19 cellular contexts compared by ENCODE assay signal in the genomic region with DNA sequence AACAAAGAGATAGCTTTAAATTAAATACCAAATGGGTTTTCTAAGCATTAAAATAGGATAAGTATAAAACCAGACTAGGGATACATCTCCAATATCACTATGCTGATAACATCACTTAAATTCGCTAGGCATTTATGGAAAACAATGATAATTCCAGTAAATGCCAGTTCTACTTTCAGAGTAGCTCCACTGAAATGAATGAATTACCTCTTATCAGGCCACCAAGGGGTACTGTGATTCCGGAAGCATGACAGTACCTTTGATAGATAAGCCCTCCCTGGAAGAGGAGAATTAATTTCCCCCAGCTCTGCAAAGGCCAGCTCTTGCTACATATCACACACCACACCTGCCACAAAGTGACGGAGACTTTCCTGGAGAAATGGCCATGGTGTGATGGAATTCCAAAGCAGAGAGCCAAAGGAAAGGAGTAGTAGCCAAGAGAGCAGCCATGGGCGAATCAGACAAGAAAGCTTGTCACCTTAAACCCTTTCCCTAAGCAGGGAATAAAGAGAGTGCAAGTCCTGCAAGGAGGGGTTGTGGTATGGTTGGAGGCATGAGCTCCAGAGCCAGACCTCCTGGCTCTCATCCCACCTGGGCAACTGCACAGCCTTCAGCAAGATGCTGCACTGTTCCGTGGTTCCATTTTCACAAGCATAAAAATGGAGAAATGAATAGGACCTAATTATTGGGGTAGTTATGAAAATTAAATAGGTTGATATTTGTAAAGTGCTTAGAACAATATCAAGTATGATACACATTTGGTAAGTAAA.
"Had no signal": no experiment of that assay in that cellular context is flagged by ENCODE, and none has a peak within 500 bp of the region (broad histone marks: within the 10 kb centered on the region; RNA-seq: fewer than 3 reads in every experiment).

No MANE protein-coding gene starts in this region.

- H3K4me1 ChIP-seq: foreskin keratinocyte, lower lobe of right lung, prostate gland, right lobe of liver, suprapubic skin had no signal

- H3K36me3 Mint-ChIP-seq: activated naive CD4-positive, alpha-beta T cell treated with anti-CD3 and anti-CD28 coated beads, Interleukin-2, amount 50 U/mL, for 72 hours; mesothelial cell of epicardium; type B pancreatic cell; WTC11 had no signal

- H3K9me3 ChIP-seq: lower lobe of right lung, prostate gland, right lobe of liver, suprapubic skin had no signal

- H3K4me3 ChIP-seq: lower lobe of right lung, prostate gland, right lobe of liver, suprapubic skin had no signal

- H3K27me3 ChIP-seq: foreskin keratinocyte, right lobe of liver, suprapubic skin had no signal

- DNase-seq: activated CD4-positive, alpha-beta T cell treated with anti-CD3 and anti-CD28 coated beads for 4 hours; activated CD8-positive, alpha-beta memory T cell treated with anti-CD3 and anti-CD28 coated beads, Interleukin-2, amount 50 U/mL, for 4 hours; activated CD8-positive, alpha-beta T cell treated with anti-CD3 and anti-CD28 coated beads for 36 hours; activated gamma-delta T cell; activated T-cell treated with anti-CD3 and anti-CD28 coated beads, Interleukin-2, amount 50 U/mL, for 48 hours; amniotic stem cell; cortex of kidney; effector CD8-positive, alpha-beta T cell; foreskin keratinocyte; glutamatergic neuron; lower lobe of right lung; right lobe of liver had no signal

- H3K4me3 Mint-ChIP-seq: activated CD8-positive, alpha-beta T cell treated with anti-CD3 and anti-CD28 coated beads for 36 hours; mesothelial cell of epicardium; stimulated activated naive CD8-positive, alpha-beta T cell treated with anti-CD3 and anti-CD28 coated beads, Interleukin-15, Interleukin-2, amounts not matched to agents 100 ng/mL and 50 ng/mL, for 24 hours; type B pancreatic cell; WTC11 had no signal

- ATAC-seq: activated CD8-positive, alpha-beta T cell treated with anti-CD3 and anti-CD28 coated beads for 36 hours; activated naive CD4-positive, alpha-beta T cell treated with anti-CD3 and anti-CD28 coated beads, Interleukin-2, amount 50 U/mL, for 72 hours; foreskin keratinocyte; lower lobe of right lung; WTC11 had no signal

- H3K9me3 Mint-ChIP-seq: activated CD8-positive, alpha-beta T cell treated with anti-CD3 and anti-CD28 coated beads for 36 hours; activated naive CD4-positive, alpha-beta T cell treated with anti-CD3 and anti-CD28 coated beads, Interleukin-2, amount 50 U/mL, for 72 hours; mesothelial cell of epicardium; stimulated activated naive CD8-positive, alpha-beta T cell treated with anti-CD3 and anti-CD28 coated beads, Interleukin-15, Interleukin-2, amounts not matched to agents 100 ng/mL and 50 ng/mL, for 24 hours; type B pancreatic cell; WTC11 had no signal

- H3K27ac ChIP-seq: foreskin keratinocyte, lower lobe of right lung, prostate gland, right lobe of liver, suprapubic skin had no signal

- H3K27ac Mint-ChIP-seq: activated CD8-positive, alpha-beta T cell treated with anti-CD3 and anti-CD28 coated beads for 36 hours; activated naive CD4-positive, alpha-beta T cell treated with anti-CD3 and anti-CD28 coated beads, Interleukin-2, amount 50 U/mL, for 72 hours; mesothelial cell of epicardium; stimulated activated naive CD8-positive, alpha-beta T cell treated with anti-CD3 and anti-CD28 coated beads, Interleukin-15, Interleukin-2, amounts not matched to agents 100 ng/mL and 50 ng/mL, for 24 hours; type B pancreatic cell; WTC11 had no signal

- H3K4me1 Mint-ChIP-seq: mesothelial cell of epicardium had no signal

- H3K36me3 ChIP-seq: lower lobe of right lung, prostate gland, right lobe of liver, suprapubic skin had no signal
